Comparison of ENCODE assay signal across 8 cellular contexts in the genomic region with DNA sequence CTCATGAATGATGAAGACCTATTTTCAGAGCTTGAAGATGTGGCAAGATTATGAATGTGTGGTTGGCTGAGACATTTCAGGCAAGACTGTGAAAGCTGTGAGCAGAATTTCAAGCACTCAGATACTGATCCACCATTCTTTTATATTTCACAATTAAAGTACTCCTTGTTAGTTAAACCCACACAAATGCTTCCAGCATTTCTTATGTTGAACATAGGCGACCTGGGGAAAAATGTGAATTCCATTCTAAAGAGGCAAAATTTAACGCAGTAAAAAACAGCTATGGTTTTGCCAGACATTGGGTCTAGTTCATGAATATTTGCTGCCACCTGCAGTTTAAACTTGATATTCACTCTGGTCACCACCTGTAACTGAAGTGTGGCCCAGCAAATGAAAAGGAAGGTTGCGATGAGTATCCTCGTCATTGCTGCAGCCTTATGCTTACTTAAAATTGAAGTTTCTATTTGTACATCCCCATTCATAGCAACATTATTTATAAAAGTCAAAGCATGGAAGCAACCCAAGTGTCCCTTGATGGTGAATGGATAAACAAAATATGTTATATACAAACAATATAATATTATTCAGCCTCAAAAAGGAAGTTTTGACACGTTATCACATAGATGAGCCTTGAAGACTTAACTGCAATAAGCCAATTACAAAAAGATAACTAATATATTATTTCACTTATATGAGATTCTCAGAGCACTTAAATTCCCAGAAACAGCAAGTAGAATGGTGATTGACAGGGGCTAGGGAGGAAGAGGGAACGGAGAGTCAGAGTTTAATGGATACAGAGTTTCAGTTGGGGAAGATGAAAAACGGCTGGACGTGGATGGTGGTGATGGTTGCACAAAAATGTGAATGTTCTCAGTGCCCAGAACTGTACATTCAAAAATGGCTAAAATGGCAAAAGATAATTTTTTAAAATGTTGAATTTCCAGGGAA. TPM values are rescaled to one million over a fixed set of nuclear protein-coding genes. Genes with fewer than 3 reads are reported as not detected.
DNase-seq lines count a peak whose midpoint lies in the region; ATAC-seq lines count a peak whose summit lies in the region.

No MANE protein-coding gene starts in this region.

- peak; percentile 33 for DNase-seq in activated gamma-delta T cell treated with Interleukin-2 at 50 U/mL for 16 hours
- DNase-seq in activated gamma-delta T cell (lab: John Stamatoyannopoulos, UW): no peak
- DNase-seq in H7: peak; percentile 32
- DNase-seq in M059J (ENCODE audit: low read depth): peak; percentile 40
- peak; percentile 37 for DNase-seq in SKM-1 (lab: John Stamatoyannopoulos, UW; ENCODE audit: unreplicated experiment)
- peak; percentile 59 for DNase-seq in cerebellum (ENCODE audit: low spot score)
- DNase-seq in kidney tubule cell (ENCODE audit: low spot score): peak; percentile 61
- peak; percentile 18 for DNase-seq in stimulated activated naive CD8-positive, alpha-beta T cell treated with anti-CD3 and anti-CD28 coated beads, Interleukin-15, Interleukin-2, amounts not matched to agents 100 U/mL and 50 U/mL, for 24 hours

- H3K27me3 ChIP-seq in H7 (ENCODE audit: control insufficient read depth, insufficient read depth, low read length): no peaks in the 10 kb centered on the region

- peak; percentile 70 for ATAC-seq in stimulated activated naive CD8-positive, alpha-beta T cell treated with anti-CD3 and anti-CD28 coated beads, Interleukin-15, Interleukin-2, amounts not matched to agents 100 U/mL and 50 U/mL, for 24 hours

- H3K36me3 ChIP-seq in H7 (replicated peaks; ENCODE audit: control insufficient read depth, insufficient read depth, low read length): no peaks in the 10 kb centered on the region

- no peak overlapping the region for H3K4me3 ChIP-seq in H7 (ENCODE audit: insufficient read depth, low read depth, low read length)

RNA-seq across cellular contexts. Expression of a gene that starts 32.4 kb away (rescaled TPM):
- 6.8 and 13.2 TPM in 2 replicates for total RNA-seq in H7 (2014; rRNA removed; shearing (Covaris generic))
- 0.79 and 5.4 TPM in 2 replicates for total RNA-seq in M059J (2014; rRNA removed; shearing (Covaris generic))
- 30.4 TPM for total RNA-seq in cerebellum
